ENCODE assay signal across 1 cellular context in the genomic region with DNA sequence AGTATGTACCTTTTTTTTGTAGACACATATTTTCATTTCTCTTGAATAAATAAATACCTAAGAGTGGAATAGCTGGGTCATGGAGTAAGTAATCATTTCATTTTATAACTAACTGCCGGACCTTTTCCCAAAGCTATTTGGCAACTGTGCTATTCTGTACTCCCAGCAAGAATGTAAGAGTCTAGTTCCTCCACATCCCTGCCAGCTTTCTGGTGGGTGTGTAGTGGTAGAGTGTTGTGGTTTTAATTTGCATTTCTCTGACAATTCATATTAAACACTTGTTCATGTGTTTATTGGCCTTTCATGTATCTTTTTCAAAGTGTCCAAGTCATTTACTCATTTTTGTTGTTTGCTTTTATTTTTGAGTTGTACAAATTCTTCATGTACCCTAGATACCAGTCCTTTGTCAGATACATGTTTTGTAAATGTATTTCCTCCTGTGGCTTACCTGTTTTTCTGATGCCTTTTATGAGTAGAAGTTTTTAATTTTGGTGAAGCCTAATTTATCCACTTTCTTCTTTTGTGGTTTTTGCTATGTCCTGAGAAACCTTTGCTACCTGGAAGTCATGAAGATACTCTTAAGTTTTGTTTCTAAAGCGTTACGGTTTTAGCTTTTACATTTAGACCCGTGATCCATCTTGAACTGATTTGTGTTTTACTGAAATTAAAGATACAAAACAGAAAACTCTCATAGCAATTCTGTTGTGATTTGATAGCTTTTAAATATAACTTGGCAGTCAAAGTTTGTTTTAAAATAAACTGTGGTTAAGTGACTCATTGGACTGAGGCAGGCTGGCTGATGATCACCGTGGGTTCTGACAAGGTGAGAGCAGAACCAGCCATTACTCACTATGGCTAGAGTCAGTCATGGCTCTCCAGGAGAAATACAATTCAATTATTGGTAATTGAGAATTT.
TF ChIP-seq lines count a peak whose summit lies in the region.

No MANE protein-coding gene starts in this region.

TF ChIP-seq in HepG2, 621 proteins besides CTCF, POLR2A, EP300 and RAD21 (continued from another document):
- TF ChIP-seq, protein P1, sequence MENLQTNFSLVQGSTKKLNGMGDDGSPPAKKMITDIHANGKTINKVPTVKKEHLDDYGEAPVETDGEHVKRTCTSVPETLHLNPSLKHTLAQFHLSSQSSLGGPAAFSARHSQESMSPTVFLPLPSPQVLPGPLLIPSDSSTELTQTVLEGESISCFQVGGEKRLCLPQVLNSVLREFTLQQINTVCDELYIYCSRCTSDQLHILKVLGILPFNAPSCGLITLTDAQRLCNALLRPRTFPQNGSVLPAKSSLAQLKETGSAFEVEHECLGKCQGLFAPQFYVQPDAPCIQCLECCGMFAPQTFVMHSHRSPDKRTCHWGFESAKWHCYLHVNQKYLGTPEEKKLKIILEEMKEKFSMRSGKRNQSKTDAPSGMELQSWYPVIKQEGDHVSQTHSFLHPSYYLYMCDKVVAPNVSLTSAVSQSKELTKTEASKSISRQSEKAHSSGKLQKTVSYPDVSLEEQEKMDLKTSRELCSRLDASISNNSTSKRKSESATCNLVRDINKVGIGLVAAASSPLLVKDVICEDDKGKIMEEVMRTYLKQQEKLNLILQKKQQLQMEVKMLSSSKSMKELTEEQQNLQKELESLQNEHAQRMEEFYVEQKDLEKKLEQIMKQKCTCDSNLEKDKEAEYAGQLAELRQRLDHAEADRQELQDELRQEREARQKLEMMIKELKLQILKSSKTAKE (CRISPR knock-in tag; IDR thresholded peaks at IDR 0.05; ENCODE audit: borderline replicate concordance), result no peak
